In genomic region chr9:35698231-35698630, GRCh38 we compare ENCODE assay signal across 1 cellular context.
TF ChIP-seq lines count a peak whose summit lies in the region.

No MANE protein-coding gene starts in this region.

TF ChIP-seq in GM12878, 131 proteins besides CTCF, POLR2A, EP300 and RAD21:
- no peak for TF ChIP-seq E4F1 (IDR thresholded peaks at IDR 0.05; ENCODE audit: borderline replicate concordance, partially characterized antibody)
- TF ChIP-seq BCLAF1 (IDR thresholded peaks at IDR 0.05): no peak
- TF ChIP-seq SRF (IDR thresholded peaks at IDR 0.05; ENCODE audit: low read depth in 2 of 2, low read length in 2 of 2): no peak
- TF ChIP-seq CBX5 (IDR thresholded peaks at IDR 0.05; ENCODE audit: low read depth): no peak
- TF ChIP-seq FOXK2 (IDR thresholded peaks at IDR 0.05): no peak
- no peak for TF ChIP-seq NBN (IDR thresholded peaks at IDR 0.05)
- no peak for TF ChIP-seq POU2F2 (IDR thresholded peaks at IDR 0.05; ENCODE audit: borderline replicate concordance, low read depth, low read length)
- no peak for TF ChIP-seq ZNF274 (IDR thresholded peaks at IDR 0.05; ENCODE audit: insufficient read depth, insufficient read length)
- no peak for TF ChIP-seq LARP7 (IDR thresholded peaks at IDR 0.05)
- TF ChIP-seq BMI1 (IDR thresholded peaks at IDR 0.05; ENCODE audit: borderline replicate concordance): no peak
- TF ChIP-seq, protein P1, sequence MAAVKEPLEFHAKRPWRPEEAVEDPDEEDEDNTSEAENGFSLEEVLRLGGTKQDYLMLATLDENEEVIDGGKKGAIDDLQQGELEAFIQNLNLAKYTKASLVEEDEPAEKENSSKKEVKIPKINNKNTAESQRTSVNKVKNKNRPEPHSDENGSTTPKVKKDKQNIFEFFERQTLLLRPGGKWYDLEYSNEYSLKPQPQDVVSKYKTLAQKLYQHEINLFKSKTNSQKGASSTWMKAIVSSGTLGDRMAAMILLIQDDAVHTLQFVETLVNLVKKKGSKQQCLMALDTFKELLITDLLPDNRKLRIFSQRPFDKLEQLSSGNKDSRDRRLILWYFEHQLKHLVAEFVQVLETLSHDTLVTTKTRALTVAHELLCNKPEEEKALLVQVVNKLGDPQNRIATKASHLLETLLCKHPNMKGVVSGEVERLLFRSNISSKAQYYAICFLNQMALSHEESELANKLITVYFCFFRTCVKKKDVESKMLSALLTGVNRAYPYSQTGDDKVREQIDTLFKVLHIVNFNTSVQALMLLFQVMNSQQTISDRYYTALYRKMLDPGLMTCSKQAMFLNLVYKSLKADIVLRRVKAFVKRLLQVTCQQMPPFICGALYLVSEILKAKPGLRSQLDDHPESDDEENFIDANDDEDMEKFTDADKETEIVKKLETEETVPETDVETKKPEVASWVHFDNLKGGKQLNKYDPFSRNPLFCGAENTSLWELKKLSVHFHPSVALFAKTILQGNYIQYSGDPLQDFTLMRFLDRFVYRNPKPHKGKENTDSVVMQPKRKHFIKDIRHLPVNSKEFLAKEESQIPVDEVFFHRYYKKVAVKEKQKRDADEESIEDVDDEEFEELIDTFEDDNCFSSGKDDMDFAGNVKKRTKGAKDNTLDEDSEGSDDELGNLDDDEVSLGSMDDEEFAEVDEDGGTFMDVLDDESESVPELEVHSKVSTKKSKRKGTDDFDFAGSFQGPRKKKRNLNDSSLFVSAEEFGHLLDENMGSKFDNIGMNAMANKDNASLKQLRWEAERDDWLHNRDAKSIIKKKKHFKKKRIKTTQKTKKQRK (IDR thresholded peaks at IDR 0.05; ENCODE audit: low read depth, low read length): no peak
- no peak for TF ChIP-seq JUND (IDR thresholded peaks at IDR 0.05; ENCODE audit: low read depth, low read length)
- no peak for TF ChIP-seq REST (IDR thresholded peaks at IDR 0.05; ENCODE audit: low read depth, low read length)
- TF ChIP-seq FOS (IDR thresholded peaks at IDR 0.05; ENCODE audit: borderline replicate concordance, extremely low read depth, insufficient read length): no peak
- no peak for TF ChIP-seq ZBTB11 (CRISPR knock-in tag; IDR thresholded peaks at IDR 0.05)
- no peak for TF ChIP-seq HSF1 (IDR thresholded peaks at IDR 0.05; ENCODE audit: low read depth, low read length)
- no peak for TF ChIP-seq CBX3 (IDR thresholded peaks at IDR 0.05; ENCODE audit: borderline replicate concordance, low read depth)
TF ChIP-seq in GM12878: peak in this region for 0.
